In the genomic region with DNA sequence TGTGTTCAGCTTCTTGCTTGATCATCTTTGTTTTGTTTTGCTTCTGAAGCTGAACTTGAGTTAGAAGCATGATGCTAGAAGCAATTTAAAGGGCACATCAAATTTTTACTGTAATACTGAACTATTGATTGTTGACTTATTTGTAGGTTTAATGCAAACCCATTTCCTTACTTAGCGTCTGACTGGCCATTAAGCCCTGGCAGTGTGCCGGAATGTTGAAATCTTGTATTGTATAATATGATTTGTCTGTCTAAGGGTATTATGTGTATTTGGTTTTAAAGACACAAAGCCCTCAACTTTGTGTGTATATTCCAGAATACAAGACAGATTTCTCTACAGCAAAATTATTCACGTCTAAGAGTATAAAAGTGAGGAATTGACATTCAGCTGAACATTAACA, we compare ENCODE assay signal across 17 cellular contexts.
"Had no signal": no experiment of that assay in that cellular context is flagged by ENCODE, and none has a peak within 500 bp of the region (broad histone marks: within the 10 kb centered on the region; RNA-seq: fewer than 3 reads in every experiment).

No MANE protein-coding gene starts in this region.

- H3K36me3 Mint-ChIP-seq: activated naive CD4-positive, alpha-beta T cell treated with anti-CD3 and anti-CD28 coated beads, Interleukin-2, amount 50 U/mL, for 72 hours; mesothelial cell of epicardium had no signal

- H3K27me3 Mint-ChIP-seq: activated CD8-positive, alpha-beta T cell treated with anti-CD3 and anti-CD28 coated beads for 36 hours; stimulated activated memory B cell treated with anti-CD40 and anti-IgM and Interleukin-4, amounts not matched to agents 10 μg/mL and 1 μg/mL and 100 μg/mL, for 72 hours had no signal

- DNase-seq: activated CD4-positive, alpha-beta T cell treated with anti-CD3 and anti-CD28 coated beads for 48 hours; activated CD4-positive, CD25-positive, alpha-beta regulatory T cell; activated CD8-positive, alpha-beta T cell treated with anti-CD3 and anti-CD28 coated beads for 36 hours; activated effector memory CD4-positive, alpha-beta T cell treated with anti-CD3 and anti-CD28 coated beads, Interleukin-2, amount 50 U/mL, for 16 hours; activated T-cell treated with anti-CD3 and anti-CD28 coated beads, Interleukin-2, amount 50 U/mL, for 4 hours; amniotic stem cell; dorsolateral prefrontal cortex; nephron progenitor cell; nucleus accumbens; spleen; stimulated activated CD4-positive, alpha-beta T cell treated with anti-CD3 and anti-CD28 coated beads, Interleukin-4, amount 100 ng/mL, for 4 hours; T-helper 1 cell; T-helper 9 cell had no signal

- H3K27ac ChIP-seq: dorsolateral prefrontal cortex, spleen, thoracic aorta had no signal

- H3K27ac Mint-ChIP-seq: activated CD8-positive, alpha-beta T cell treated with anti-CD3 and anti-CD28 coated beads for 36 hours; activated naive CD4-positive, alpha-beta T cell treated with anti-CD3 and anti-CD28 coated beads, Interleukin-2, amount 50 U/mL, for 72 hours; mesothelial cell of epicardium; nephron progenitor cell; stimulated activated memory B cell treated with anti-CD40 and anti-IgM and Interleukin-4, amounts not matched to agents 10 μg/mL and 1 μg/mL and 100 μg/mL, for 72 hours had no signal

- H3K4me3 Mint-ChIP-seq: activated CD8-positive, alpha-beta T cell treated with anti-CD3 and anti-CD28 coated beads for 36 hours; activated T-cell treated with anti-CD3 and anti-CD28 coated beads, Interleukin-2, amount 50 U/mL, for 4 hours; mesothelial cell of epicardium; nephron progenitor cell; stimulated activated memory B cell treated with anti-CD40 and anti-IgM and Interleukin-4, amounts not matched to agents 10 μg/mL and 1 μg/mL and 100 μg/mL, for 72 hours had no signal

- ATAC-seq: activated CD8-positive, alpha-beta T cell treated with anti-CD3 and anti-CD28 coated beads for 36 hours; activated naive CD4-positive, alpha-beta T cell treated with anti-CD3 and anti-CD28 coated beads, Interleukin-2, amount 50 U/mL, for 72 hours; activated T-cell treated with anti-CD3 and anti-CD28 coated beads, Interleukin-2, amount 50 U/mL, for 4 hours; stimulated activated memory B cell treated with anti-CD40 and anti-IgM and Interleukin-4, amounts not matched to agents 10 μg/mL and 1 μg/mL and 100 μg/mL, for 72 hours had no signal

- H3K4me3 ChIP-seq: dorsolateral prefrontal cortex, spleen, thoracic aorta had no signal

- H3K9me3 Mint-ChIP-seq: activated CD8-positive, alpha-beta T cell treated with anti-CD3 and anti-CD28 coated beads for 36 hours; activated naive CD4-positive, alpha-beta T cell treated with anti-CD3 and anti-CD28 coated beads, Interleukin-2, amount 50 U/mL, for 72 hours; activated T-cell treated with anti-CD3 and anti-CD28 coated beads, Interleukin-2, amount 50 U/mL, for 4 hours; mesothelial cell of epicardium; nephron progenitor cell; stimulated activated memory B cell treated with anti-CD40 and anti-IgM and Interleukin-4, amounts not matched to agents 10 μg/mL and 1 μg/mL and 100 μg/mL, for 72 hours had no signal

- H3K27me3 ChIP-seq: dorsolateral prefrontal cortex, spleen had no signal

- H3K36me3 ChIP-seq: thoracic aorta had no signal

- H3K9me3 ChIP-seq: spleen, thoracic aorta had no signal
